In genomic region chr19:48135411-48135810, GRCh38 we compare ENCODE assay signal across 12 cellular contexts. TPM values are rescaled to one million over a fixed set of nuclear protein-coding genes. Genes with fewer than 3 reads are reported as not detected.
DNase-seq lines count a peak whose midpoint lies in the region; ATAC-seq and TF ChIP-seq lines count a peak whose summit lies in the region.
"Had no signal": no experiment of that assay in that cellular context is flagged by ENCODE, and none has a peak within 500 bp of the region (broad histone marks: within the 10 kb centered on the region; RNA-seq: fewer than 3 reads in every experiment).

No MANE protein-coding gene starts in this region.

- H4K20me1 ChIP-seq in hepatocyte (ENCODE audit: insufficient read depth, poor library complexity, severe bottlenecking) (no peaks in the 10 kb centered on the region), smooth muscle cell (ENCODE audit: low read depth) (no peaks in the 10 kb centered on the region)

- H3K79me2 ChIP-seq in hepatocyte (no peaks in the 10 kb centered on the region), smooth muscle cell (ENCODE audit: low read depth) (no peaks in the 10 kb centered on the region)

- H3K4me3 ChIP-seq in SJCRH30, result no peak overlapping the region
- no peak overlapping the region for H3K4me3 ChIP-seq in hepatocyte
- H3K4me3 ChIP-seq in smooth muscle cell, result no peak overlapping the region
- H3K4me3 ChIP-seq: A549, esophagus squamous epithelium had no signal

- no peaks in the 10 kb centered on the region for H3F3A ChIP-seq in smooth muscle cell (ENCODE audit: low read depth)

- DNase-seq in NCI-H1417 (lab: John Stamatoyannopoulos, UW) (peak in 2 of 3 experiments; percentile 6 to 37), NCI-H1417 treated with DMSO at 0.1 percent for 48 hours (lab: John Stamatoyannopoulos, UW) (no peak), AG08396 (ENCODE audit: low spot score) (peak; percentile 33), SJCRH30 (peak; percentile 36 to 47), hepatocyte (ENCODE audit: low spot score) (peak; percentile 23), smooth muscle cell (lab: John Stamatoyannopoulos, UW; ENCODE audit: unreplicated experiment) (no peak)
- DNase-seq: COR-L47, esophagus squamous epithelium, NCI-H1048 had no signal

- H3K36me3 ChIP-seq in SJCRH30 (peaks cover 19% of the 10 kb centered on the region), hepatocyte (replicated peaks; ENCODE audit: insufficient read depth, low read depth) (no peaks in the 10 kb centered on the region), smooth muscle cell (ENCODE audit: low read depth) (no peaks in the 10 kb centered on the region)

- H2AFZ ChIP-seq in hepatocyte, result no peak overlapping the region
- H2AFZ ChIP-seq in smooth muscle cell (ENCODE audit: low read depth), result no peak overlapping the region

- 94% methylated on average over 8 of the region's 8 CpGs for whole genome bisulfite sequencing in hepatocyte (ENCODE audit: low lambda C conversion rate, missing lambda C conversion rate)
- WGBS in smooth muscle cell (ENCODE audit: low lambda C conversion rate), result 87% methylated on average over 8 of the region's 8 CpGs

- H3K9me3 ChIP-seq in SJCRH30 (replicated peaks) (no peaks in the 10 kb centered on the region), hepatocyte (ENCODE audit: low read depth) (no peaks in the 10 kb centered on the region), smooth muscle cell (replicated peaks; ENCODE audit: low read depth) (no peaks in the 10 kb centered on the region)
- H3K9me3 ChIP-seq: A549, esophagus squamous epithelium had no signal

- H3K27ac ChIP-seq in SJCRH30, result no peak overlapping the region
- H3K27ac ChIP-seq in hepatocyte, result no peak overlapping the region
- H3K27ac ChIP-seq in smooth muscle cell (ENCODE audit: low read depth), result no peak overlapping the region
- H3K27ac ChIP-seq: A549, esophagus squamous epithelium had no signal

- no peak overlapping the region for H3K4me2 ChIP-seq in hepatocyte
- H3K4me2 ChIP-seq in smooth muscle cell, result no peak overlapping the region
- H3K4me2 ChIP-seq: A549 had no signal

- ATAC-seq in HG03378 (IDR thresholded peaks at IDR 0.05; ENCODE audit: unreplicated experiment) (no peak), HG02870 (IDR thresholded peaks at IDR 0.05; ENCODE audit: unreplicated experiment) (no peak)

- H3K9ac ChIP-seq in smooth muscle cell (ENCODE audit: low read depth), result no peak overlapping the region

- TF ChIP-seq CTCF in hepatocyte (IDR thresholded peaks at IDR 0.05; ENCODE audit: poor library complexity) (no peak), smooth muscle cell (IDR thresholded peaks at IDR 0.05; ENCODE audit: borderline replicate concordance, insufficient read depth, poor library complexity, severe bottlenecking) (no peak)

- H3K27me3 ChIP-seq in SJCRH30, result no peaks in the 10 kb centered on the region
- no peaks in the 10 kb centered on the region for H3K27me3 ChIP-seq in hepatocyte
- no peaks in the 10 kb centered on the region for H3K27me3 ChIP-seq in smooth muscle cell (ENCODE audit: low read depth)
- H3K27me3 ChIP-seq: esophagus squamous epithelium had no signal

- H3K4me1 ChIP-seq in SJCRH30 (no peaks in the 10 kb centered on the region), hepatocyte (ENCODE audit: insufficient read depth) (no peaks in the 10 kb centered on the region), smooth muscle cell (ENCODE audit: low read depth) (no peaks in the 10 kb centered on the region)
- H3K4me1 ChIP-seq: A549, esophagus squamous epithelium had no signal

- H3K9me2 ChIP-seq in hepatocyte (replicated peaks; ENCODE audit: insufficient read depth), result no peaks in the 10 kb centered on the region

RNA-seq across cellular contexts. Expression of gene PLA2G4C, which starts 24.8 kb away (rescaled TPM):
- total RNA-seq in SJCRH30 (2014; rRNA removed; shearing (Covaris generic)), result 1.4 and 2.1 TPM in 2 replicates
- total RNA-seq in hepatocyte (2.4 and 5.4 TPM in 2 replicates), smooth muscle cell (0.40 and 0.63 TPM in 2 replicates)
- polyA plus RNA-seq in hepatocyte (2.0 and 3.2 TPM in 2 replicates), smooth muscle cell (1.7 and 3.3 TPM in 2 replicates)

RNA-seq across cellular contexts. Expression of gene LIG1, which starts 34.7 kb away (rescaled TPM):
- 57.0 and 72.7 TPM in 2 replicates for total RNA-seq in SJCRH30 (2014; rRNA removed; shearing (Covaris generic))
- total RNA-seq in hepatocyte (19.6 and 23.8 TPM in 2 replicates), smooth muscle cell (9.8 and 16.5 TPM in 2 replicates)
- polyA plus RNA-seq in hepatocyte (28.4 and 29.8 TPM in 2 replicates), smooth muscle cell (26.1 and 38.5 TPM in 2 replicates)

RNA-seq across cellular contexts. Expression of gene ZSWIM9, which starts 35.1 kb away (rescaled TPM):
- total RNA-seq in SJCRH30 (2014; rRNA removed; shearing (Covaris generic)), result 0.89 and 1.1 TPM in 2 replicates
- 0.73 and 1.2 TPM in 2 replicates for total RNA-seq in hepatocyte
- 1.5 and 2.1 TPM in 2 replicates for polyA plus RNA-seq in hepatocyte
- total RNA-seq in smooth muscle cell, result 0.18 and 1.3 TPM in 2 replicates
- polyA plus RNA-seq in smooth muscle cell, result 1.3 and 1.6 TPM in 2 replicates

Comparison
In these comparisons a context has a peak if more than half of its experiments do, and no peak if none do; other contexts are left out.
1. DNase-seq: peak in NCI-H1417 (2 of 3), AG08396 (single experiment), SJCRH30 (2 of 2) and hepatocyte (single experiment); none in NCI-H1417 treated with DMSO at 0.1 percent for 48 hours (single experiment) and smooth muscle cell (single experiment).